26 cellular contexts compared by ENCODE assay signal in genomic region chr6:104173680-104174079, GRCh38.
"Had no signal": no experiment of that assay in that cellular context is flagged by ENCODE, and none has a peak within 500 bp of the region (broad histone marks: within the 10 kb centered on the region; RNA-seq: fewer than 3 reads in every experiment).

No MANE protein-coding gene starts in this region.

- H3K27ac ChIP-seq: hepatocyte, lower lobe of right lung, ovary, right atrium auricular region, skin epidermis, stomach, testis, thyroid gland, transverse colon, upper lobe of left lung, vagina had no signal

- H3K4me1 ChIP-seq: lower lobe of right lung, right atrium auricular region, stomach, testis, thyroid gland, transverse colon, upper lobe of left lung, vagina had no signal

- H3K36me3 ChIP-seq: lower lobe of right lung, ovary, right atrium auricular region, stomach, thyroid gland, transverse colon, upper lobe of left lung, vagina had no signal

- H3K9me3 Mint-ChIP-seq: stimulated activated naive B cell treated with anti-CD40 and anti-IgM and Interleukin-4, amounts not matched to agents 10 μg/mL and 1 μg/mL and 100 μg/mL, for 72 hours had no signal

- H3K4me3 ChIP-seq: hepatocyte, lower lobe of right lung, mucosa of descending colon, ovary, right atrium auricular region, skin epidermis, stomach, testis, thyroid gland, transverse colon, upper lobe of left lung, vagina had no signal

- H3K4me3 Mint-ChIP-seq: naive thymus-derived CD4-positive, alpha-beta T cell; natural killer cell treated with Interleukin-12 subunit alpha and Interleukin-12 subunit beta and Interleukin-15 and Interleukin-18, amount 100 ng/mL, for 72 hours; stimulated activated naive B cell treated with anti-CD40 and anti-IgM and Interleukin-4, amounts not matched to agents 10 μg/mL and 1 μg/mL and 100 μg/mL, for 72 hours had no signal

- H2AFZ ChIP-seq: hepatocyte had no signal

- H3K79me2 ChIP-seq: hepatocyte had no signal

- H3K27ac Mint-ChIP-seq: naive thymus-derived CD4-positive, alpha-beta T cell; natural killer cell treated with Interleukin-12 subunit alpha and Interleukin-12 subunit beta and Interleukin-15 and Interleukin-18, amount 100 ng/mL, for 72 hours; progenitor cell of endocrine pancreas; stimulated activated naive B cell treated with anti-CD40 and anti-IgM and Interleukin-4, amounts not matched to agents 10 μg/mL and 1 μg/mL and 100 μg/mL, for 72 hours had no signal

- H3K4me2 ChIP-seq: hepatocyte had no signal

- H3K27me3 Mint-ChIP-seq: natural killer cell treated with Interleukin-12 subunit alpha and Interleukin-12 subunit beta and Interleukin-15 and Interleukin-18, amount 100 ng/mL, for 72 hours; progenitor cell of endocrine pancreas; stimulated activated naive B cell treated with anti-CD40 and anti-IgM and Interleukin-4, amounts not matched to agents 10 μg/mL and 1 μg/mL and 100 μg/mL, for 72 hours had no signal

- H3K9me3 ChIP-seq: lower lobe of right lung, mucosa of descending colon, ovary, right atrium auricular region, stomach, testis, thyroid gland, transverse colon, upper lobe of left lung, vagina had no signal

- H3K36me3 Mint-ChIP-seq: naive thymus-derived CD4-positive, alpha-beta T cell; natural killer cell treated with Interleukin-12 subunit alpha and Interleukin-12 subunit beta and Interleukin-15 and Interleukin-18, amount 100 ng/mL, for 72 hours; stimulated activated naive B cell treated with anti-CD40 and anti-IgM and Interleukin-4, amounts not matched to agents 10 μg/mL and 1 μg/mL and 100 μg/mL, for 72 hours had no signal

- ATAC-seq: left ventricle myocardium superior; lower lobe of right lung; mucosa of descending colon; naive thymus-derived CD4-positive, alpha-beta T cell; natural killer cell treated with Interleukin-12 subunit alpha and Interleukin-12 subunit beta and Interleukin-15 and Interleukin-18, amount 100 ng/mL, for 72 hours; sciatic nerve; stimulated activated naive B cell treated with anti-CD40 and anti-IgM and Interleukin-4, amounts not matched to agents 10 μg/mL and 1 μg/mL and 100 μg/mL, for 72 hours; stimulated activated naive CD8-positive, alpha-beta T cell treated with anti-CD3 and anti-CD28 coated beads, Interleukin-15, Interleukin-2, amounts not matched to agents 100 U/mL and 50 U/mL, for 24 hours had no signal

- H3K27me3 ChIP-seq: hepatocyte, ovary, right atrium auricular region, stomach, testis, thyroid gland, transverse colon, upper lobe of left lung, vagina had no signal

- DNase-seq: islet precursor cell; left ventricle myocardium superior; lower lobe of right lung; mammary epithelial cell; midbrain; mucosa of descending colon; naive thymus-derived CD4-positive, alpha-beta T cell; ovary; stimulated activated CD4-positive, alpha-beta T cell treated with anti-CD3 and anti-CD28 coated beads, Interleukin-12 subunit alpha, Interleukin-12 subunit beta, amount 100 ng/mL, for 4 hours; stimulated activated CD4-positive, alpha-beta T cell treated with anti-CD3 and anti-CD28 coated beads, Interleukin-15, amount 100 ng/mL, for 24 hours; stimulated activated CD4-positive, alpha-beta T cell treated with anti-CD3 and anti-CD28 coated beads, Interleukin-2, amount 100 ng/mL, for 24 hours; stimulated activated CD4-positive, alpha-beta T cell treated with anti-CD3 and anti-CD28 coated beads, Interleukin-4, amount 100 ng/mL, for 1 hour; stimulated activated naive B cell treated with anti-CD40 and anti-IgM and Interleukin-4, amounts not matched to agents 10 μg/mL and 1 μg/mL and 100 μg/mL, for 72 hours; stimulated activated naive CD8-positive, alpha-beta T cell treated with anti-CD3 and anti-CD28 coated beads, Interleukin-15, Interleukin-2, amounts not matched to agents 100 U/mL and 50 U/mL, for 24 hours; stomach; testis; thyroid gland; transverse colon; upper lobe of left lung had no signal

- H3K4me1 Mint-ChIP-seq: naive thymus-derived CD4-positive, alpha-beta T cell; stimulated activated naive B cell treated with anti-CD40 and anti-IgM and Interleukin-4, amounts not matched to agents 10 μg/mL and 1 μg/mL and 100 μg/mL, for 72 hours had no signal
